8 cellular contexts compared by ENCODE assay signal in the genomic region with DNA sequence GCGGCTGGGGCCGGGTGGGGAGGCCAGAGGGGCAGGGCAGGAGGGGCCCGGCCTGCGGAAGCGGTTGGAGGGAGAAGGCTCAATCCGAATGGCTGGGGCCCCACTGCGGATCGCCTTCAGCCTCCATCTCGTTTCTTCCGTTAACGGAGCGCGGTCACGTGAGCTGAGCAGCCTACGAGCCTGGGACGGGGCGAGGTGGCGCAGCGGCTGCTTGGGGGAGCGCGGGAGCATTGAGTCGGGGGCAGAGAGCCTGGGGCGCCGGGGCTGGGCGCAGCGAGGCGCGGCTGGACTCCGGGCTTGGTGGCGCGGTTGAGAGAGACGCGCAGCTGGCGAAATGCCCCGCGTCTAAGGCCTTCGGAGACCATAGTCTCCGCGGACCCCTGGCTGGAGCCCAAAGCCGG.
DNase-seq lines count a peak whose midpoint lies in the region; ATAC-seq and TF ChIP-seq lines count a peak whose summit lies in the region.
"Not testable (repeated sequence)": the region's sequence is repeated elsewhere in the genome, so short reads cannot be mapped to it uniquely, and the experiment has no call there.

No MANE protein-coding gene starts in this region.

- H3K36me3 Mint-ChIP-seq in T-helper 17 cell (ENCODE audit: low read depth) = not testable (repeated sequence)

- peak overlapping the region; percentile 64 for H3K4me3 ChIP-seq in neural cell (ENCODE audit: low read length)

- peak overlapping the region; percentile 99 for H3K4me3 Mint-ChIP-seq in T-helper 17 cell

- H3K27ac Mint-ChIP-seq in T-helper 17 cell = peak overlapping the region; percentile 100

- H3K9me3 ChIP-seq in T-helper 17 cell (ENCODE audit: control insufficient read depth, low read length, poor library complexity, severe bottlenecking); neural cell (ENCODE audit: low read length): not testable (repeated sequence)

- H3K9ac ChIP-seq in neural cell (ENCODE audit: low read length) = peak overlapping the region; percentile 82

- not testable (repeated sequence) for H4K20me1 ChIP-seq in neural cell (ENCODE audit: insufficient read depth)

- not testable (repeated sequence) for TF ChIP-seq EP300 in neural cell (conservative IDR thresholded peaks at IDR 0.05; ENCODE audit: poor library complexity, severe bottlenecking)

- not testable (repeated sequence) for H3K27me3 ChIP-seq in neural cell (ENCODE audit: insufficient read depth, low read depth, low read length)

- H3K4me2 ChIP-seq in neural cell (ENCODE audit: low read length) = not testable (repeated sequence)

- not testable (repeated sequence) for H3F3A ChIP-seq in neural cell (ENCODE audit: insufficient read depth, low read length, poor library complexity, severe bottlenecking)

- H3K36me3 ChIP-seq in neural cell (ENCODE audit: insufficient read depth, low read length) = not testable (repeated sequence)

- DNase-seq in D341Med (ENCODE audit: low spot score) = peak; percentile 90
- DNase-seq in T-helper 17 cell = peak; percentile 70 to 86 (median 78)
- DNase-seq in amniotic epithelial cell (ENCODE audit: low read depth) = peak; percentile 64
- DNase-seq in head of caudate nucleus = peak; percentile 74 to 97 (median 92)
- DNase-seq in stimulated activated CD8-positive, alpha-beta memory T cell treated with anti-CD3 and anti-CD28 coated beads, Interleukin-4, amount 100 ng/mL, for 4 hours (ENCODE audit: low read depth in 2 of 2, low spot score in 1 of 2) = peak; percentile 74 to 75

- H3K27me3 Mint-ChIP-seq in T-helper 17 cell = not testable (repeated sequence)

- intact Hi-C loops in head of caudate nucleus (cut with DNase I) = loop anchor here (5.0 kb wide), 1 partner anchor 677 kb away; no protein-coding TSS in a partner anchor

- peaks cover 41% of the 10 kb centered on the region for H3K4me1 Mint-ChIP-seq in T-helper 17 cell

- peak; percentile 15 for TF ChIP-seq CTCF in neural cell (IDR thresholded peaks at IDR 0.05; ENCODE audit: poor library complexity, severe bottlenecking)

- H3K79me2 ChIP-seq in neural cell (replicated peaks; ENCODE audit: insufficient read depth, low read length) = peaks cover 45% of the 10 kb centered on the region

- peak overlapping the region; percentile 87 for H3K27ac ChIP-seq in neural cell (ENCODE audit: low read length)

- not testable (repeated sequence) for TF ChIP-seq RAD21 in neural cell (conservative IDR thresholded peaks at IDR 0.05)

- H3K9me2 ChIP-seq in neural cell (ENCODE audit: insufficient read depth, low read length) = not testable (repeated sequence)

- ATAC-seq in GM21390 (IDR thresholded peaks at IDR 0.05; ENCODE audit: unreplicated experiment) (peak; percentile 50), HG03460 (IDR thresholded peaks at IDR 0.05; ENCODE audit: unreplicated experiment) (peak; percentile 70), T-helper 17 cell (peak; percentile 77)

- not testable (repeated sequence) for H2AFZ ChIP-seq in neural cell (ENCODE audit: low read depth, low read length)

TF ChIP-seq in neural cell, 6 proteins besides CTCF, POLR2A, EP300 and RAD21:
- TF ChIP-seq TAF1 (IDR thresholded peaks at IDR 0.05; ENCODE audit: low read depth) (peak; percentile 83), POLR2AphosphoS5 (IDR thresholded peaks at IDR 0.05) (peak; percentile 85)
- TF ChIP-seq, protein P1, sequence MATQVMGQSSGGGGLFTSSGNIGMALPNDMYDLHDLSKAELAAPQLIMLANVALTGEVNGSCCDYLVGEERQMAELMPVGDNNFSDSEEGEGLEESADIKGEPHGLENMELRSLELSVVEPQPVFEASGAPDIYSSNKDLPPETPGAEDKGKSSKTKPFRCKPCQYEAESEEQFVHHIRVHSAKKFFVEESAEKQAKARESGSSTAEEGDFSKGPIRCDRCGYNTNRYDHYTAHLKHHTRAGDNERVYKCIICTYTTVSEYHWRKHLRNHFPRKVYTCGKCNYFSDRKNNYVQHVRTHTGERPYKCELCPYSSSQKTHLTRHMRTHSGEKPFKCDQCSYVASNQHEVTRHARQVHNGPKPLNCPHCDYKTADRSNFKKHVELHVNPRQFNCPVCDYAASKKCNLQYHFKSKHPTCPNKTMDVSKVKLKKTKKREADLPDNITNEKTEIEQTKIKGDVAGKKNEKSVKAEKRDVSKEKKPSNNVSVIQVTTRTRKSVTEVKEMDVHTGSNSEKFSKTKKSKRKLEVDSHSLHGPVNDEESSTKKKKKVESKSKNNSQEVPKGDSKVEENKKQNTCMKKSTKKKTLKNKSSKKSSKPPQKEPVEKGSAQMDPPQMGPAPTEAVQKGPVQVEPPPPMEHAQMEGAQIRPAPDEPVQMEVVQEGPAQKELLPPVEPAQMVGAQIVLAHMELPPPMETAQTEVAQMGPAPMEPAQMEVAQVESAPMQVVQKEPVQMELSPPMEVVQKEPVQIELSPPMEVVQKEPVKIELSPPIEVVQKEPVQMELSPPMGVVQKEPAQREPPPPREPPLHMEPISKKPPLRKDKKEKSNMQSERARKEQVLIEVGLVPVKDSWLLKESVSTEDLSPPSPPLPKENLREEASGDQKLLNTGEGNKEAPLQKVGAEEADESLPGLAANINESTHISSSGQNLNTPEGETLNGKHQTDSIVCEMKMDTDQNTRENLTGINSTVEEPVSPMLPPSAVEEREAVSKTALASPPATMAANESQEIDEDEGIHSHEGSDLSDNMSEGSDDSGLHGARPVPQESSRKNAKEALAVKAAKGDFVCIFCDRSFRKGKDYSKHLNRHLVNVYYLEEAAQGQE (IDR thresholded peaks at IDR 0.05; ENCODE audit: borderline replicate concordance) = peak; percentile 11

Comparison
In these comparisons a context has a peak if more than half of its experiments do, and no peak if none do; other contexts are left out.
1. Peak in every context shown above with its lines: DNase-seq, ATAC-seq, H3K4me3 ChIP-seq and H3K27ac ChIP-seq.